14 cellular contexts compared by ENCODE assay signal in the genomic region with DNA sequence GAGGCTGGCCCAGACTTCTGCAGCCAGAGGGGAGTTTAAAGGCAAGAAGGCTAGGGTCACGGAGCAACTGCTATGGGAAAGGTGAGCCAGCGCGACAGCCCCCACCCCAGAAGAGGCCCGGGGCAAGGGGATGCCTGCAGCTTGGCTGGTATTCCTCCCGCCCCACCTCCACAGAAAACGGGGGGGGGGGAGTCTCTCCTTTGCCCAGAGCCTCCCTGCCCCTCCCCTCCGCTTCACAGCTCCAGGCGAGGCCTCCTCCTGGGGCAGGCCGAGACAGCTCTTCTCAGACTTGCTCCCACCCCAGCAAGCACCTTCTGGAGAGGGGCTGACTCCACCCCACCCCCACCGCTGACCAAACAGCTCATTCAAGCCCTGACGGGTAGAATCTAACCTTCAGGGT. TPM values are rescaled to one million over a fixed set of nuclear protein-coding genes. Genes with fewer than 3 reads are reported as not detected.
DNase-seq lines count a peak whose midpoint lies in the region; ATAC-seq and TF ChIP-seq lines count a peak whose summit lies in the region.
"Had no signal": no experiment of that assay in that cellular context is flagged by ENCODE, and none has a peak within 500 bp of the region (broad histone marks: within the 10 kb centered on the region; RNA-seq: fewer than 3 reads in every experiment).

No MANE protein-coding gene starts in this region.

- peaks cover 13 to 76% of the 10 kb centered on the region in 2 donors for H3K4me1 ChIP-seq in left lung

- H3K4me3 ChIP-seq in H7 (ENCODE audit: insufficient read depth, low read depth, low read length): no peak overlapping the region
- no peak overlapping the region for H3K4me3 ChIP-seq in left lung
- H3K4me3 ChIP-seq: esophagus muscularis mucosa, K562, lung, spleen had no signal

- no peaks in the 10 kb centered on the region for H3K27me3 Mint-ChIP-seq in brain

- peak; percentile 33 for ATAC-seq in left lung
- ATAC-seq in sciatic nerve: peak; percentile 13
- ATAC-seq in HG02885 (IDR thresholded peaks at IDR 0.05; ENCODE audit: poor library complexity, unreplicated experiment): no peak
- no peak for ATAC-seq in HG02678 (IDR thresholded peaks at IDR 0.05; ENCODE audit: unreplicated experiment)
- ATAC-seq in HG02759 (IDR thresholded peaks at IDR 0.05; ENCODE audit: unreplicated experiment): no peak
- ATAC-seq: K562 had no signal

- peak overlapping the region in 1 of 2 donors; percentile 28 for H3K27ac ChIP-seq in left lung
- H3K27ac ChIP-seq: esophagus muscularis mucosa had no signal

- H3K27me3 ChIP-seq in H7 (ENCODE audit: control insufficient read depth, insufficient read depth, low read length) (no peaks in the 10 kb centered on the region), left lung (no peaks in the 10 kb centered on the region)
- H3K27me3 ChIP-seq: BE2C, esophagus muscularis mucosa, spleen had no signal

- peaks cover 51% of the 10 kb centered on the region for H3K36me3 Mint-ChIP-seq in brain

- H3K4me1 Mint-ChIP-seq in brain: peaks cover 93% of the 10 kb centered on the region

- peak overlapping the region; percentile 26 to 85 (median 78) for H3K27ac Mint-ChIP-seq in brain

- intact Hi-C loops in left lung (cut with DNase I) (no loop called here), sciatic nerve (cut with DNase I) (no loop called here)

- no peaks in the 10 kb centered on the region for H3K9me3 ChIP-seq in left lung
- H3K9me3 ChIP-seq: BE2C, esophagus muscularis mucosa, spleen had no signal

- DNase-seq in H7 (peak; percentile 65), left lung (no peak), sciatic nerve (ENCODE audit: low spot score) (no peak)
- DNase-seq: DMS79, NCI-H446 treated with DMSO at 0.1 percent for 48 hours, spleen had no signal

- H3K36me3 ChIP-seq in H7 (replicated peaks; ENCODE audit: control insufficient read depth, insufficient read depth, low read length) (peaks cover 3% of the 10 kb centered on the region), left lung (no peaks in the 10 kb centered on the region)
- H3K36me3 ChIP-seq: esophagus muscularis mucosa had no signal

- TF ChIP-seq CTCF in brain (conservative IDR thresholded peaks at IDR 0.05) (no peak), left lung (IDR thresholded peaks at IDR 0.05) (no peak)

- H3K9me3 Mint-ChIP-seq in brain: no peaks in the 10 kb centered on the region

- peak overlapping the region in 1 of 5 experiments; percentile 47 for H3K4me3 Mint-ChIP-seq in brain

RNA-seq across cellular contexts. Expression of a gene that starts 13.4 kb away (rescaled TPM):
- total RNA-seq in H7 (2014; rRNA removed; shearing (Covaris generic)): 107 and 138 TPM in 2 replicates
- polyA plus RNA-seq in brain (ENCODE audit: insufficient read depth, low read depth, low replicate concordance): 214 TPM
- total RNA-seq in left lung (100 to 1,000 TPM; 111 to 127 TPM), sciatic nerve (90.3 TPM)

Comparison
In these comparisons a context has a peak if more than half of its experiments do, and no peak if none do; other contexts are left out.
1. ATAC-seq: peak in left lung (single experiment) and sciatic nerve (single experiment); none in HG02885 (single experiment), HG02678 (single experiment) and HG02759 (single experiment).